Comparison of ENCODE assay signal across 10 cellular contexts in genomic region chr1:116360435-116361173, GRCh38. TPM values are rescaled to one million over a fixed set of nuclear protein-coding genes. Genes with fewer than 3 reads are reported as not detected.
A peak's percentile ranks its signal among the peaks of the same experiment; 100 is the strongest.
DNase-seq lines count a peak whose midpoint lies in the region; ATAC-seq, FAIRE-seq and TF ChIP-seq lines count a peak whose summit lies in the region.
"Had no signal": no experiment of that assay in that cellular context is flagged by ENCODE, and none has a peak within 500 bp of the region (broad histone marks: within the 10 kb centered on the region; RNA-seq: fewer than 3 reads in every experiment).

No MANE protein-coding gene starts in this region.

- CTCF ChIA-PET in RWPE1 (lab: Yijun Ruan, JAX) = interaction anchor here (0.7 to 0.8 kb wide), 2 partner anchors 116 to 191 kb away, joined by 3 read pairs; no protein-coding TSS in a partner anchor

- H3K27me3 ChIP-seq in left ventricle myocardium inferior (ENCODE audit: low read depth) (no peaks in the 10 kb centered on the region), right cardiac atrium (ENCODE audit: control insufficient read depth, insufficient read depth) (no peaks in the 10 kb centered on the region), uterus (no peaks in the 10 kb centered on the region), suprapubic skin (no peaks in the 10 kb centered on the region)

- no peak for TF ChIP-seq POLR2A in uterus (IDR thresholded peaks at IDR 0.05)
- no peak for TF ChIP-seq POLR2A in suprapubic skin (IDR thresholded peaks at IDR 0.05)

- DNase-seq in left ventricle myocardium inferior = no peak
- no peak for DNase-seq in right cardiac atrium
- no peak for DNase-seq in RWPE1 (ENCODE audit: low spot score)
- DNase-seq in frontal cortex (ENCODE audit: low spot score in 2 of 2) = no peak
- DNase-seq in uterus = no peak
- no peak for DNase-seq in cortex of kidney (lab: John Stamatoyannopoulos, UW)
- DNase-seq in suprapubic skin (ENCODE audit: low spot score in 2 of 2) = no peak
- DNase-seq: activated CD4-positive, alpha-beta T cell treated with anti-CD3 and anti-CD28 coated beads for 1 hour; anterior cingulate cortex had no signal

- no peak for ATAC-seq in right cardiac atrium
- no peak for ATAC-seq in GM18511 (IDR thresholded peaks at IDR 0.05; ENCODE audit: unreplicated experiment)

- POLR2A ChIA-PET in RWPE1 (lab: Yijun Ruan, JAX; ENCODE audit: low non-redundant PET) = no interaction called here

- 73% methylated on average over 2 of the region's 2 CpGs for WGBS in right cardiac atrium
- 81% methylated on average over 2 of the region's 2 CpGs for WGBS in suprapubic skin

- no peaks in the 10 kb centered on the region for H3K9me3 ChIP-seq in left ventricle myocardium inferior (replicated peaks)
- H3K9me3 ChIP-seq in right cardiac atrium (ENCODE audit: control insufficient read depth, low read length) = no peaks in the 10 kb centered on the region
- no peaks in the 10 kb centered on the region for H3K9me3 ChIP-seq in uterus
- no peaks in the 10 kb centered on the region for H3K9me3 ChIP-seq in suprapubic skin

- H3K4me3 ChIP-seq in left ventricle myocardium inferior (no peak overlapping the region), right cardiac atrium (ENCODE audit: low read length) (no peak overlapping the region), uterus (no peak overlapping the region), suprapubic skin (no peak overlapping the region)

- intact Hi-C loops in left ventricle myocardium inferior (cut with micrococcal nuclease) = no loop called here
- intact Hi-C loops in right cardiac atrium (cut with DNase I) = loop anchor here in 3 of 4 donors (2.0 to 10.0 kb wide), 3 partner anchors 124 to 127 kb away; no protein-coding TSS in a partner anchor
- intact Hi-C loops in uterus (cut with DNase I; ENCODE audit: low total_unique reads) = loop anchor here (10.0 kb wide), 1 partner anchor 124 kb away; no protein-coding TSS in a partner anchor

- TF ChIP-seq EP300 in suprapubic skin (IDR thresholded peaks at IDR 0.05) = no peak

- peaks cover 17% of the 10 kb centered on the region for H3K4me1 ChIP-seq in left ventricle myocardium inferior
- H3K4me1 ChIP-seq in right cardiac atrium (ENCODE audit: control insufficient read depth, insufficient read depth, low read length) = no peaks in the 10 kb centered on the region
- no peaks in the 10 kb centered on the region for H3K4me1 ChIP-seq in uterus
- H3K4me1 ChIP-seq in suprapubic skin = no peaks in the 10 kb centered on the region

- FAIRE-seq in frontal cortex (lab: Jason Lieb, UNC) = peak; percentile 13

- no peaks in the 10 kb centered on the region for H3K36me3 ChIP-seq in left ventricle myocardium inferior
- no peaks in the 10 kb centered on the region for H3K36me3 ChIP-seq in uterus
- no peaks in the 10 kb centered on the region for H3K36me3 ChIP-seq in suprapubic skin

- H3K27ac ChIP-seq in left ventricle myocardium inferior (replicated peaks) (no peak overlapping the region), right cardiac atrium (ENCODE audit: low read length) (no peak overlapping the region), RWPE1 (no peak overlapping the region), uterus (no peak overlapping the region), suprapubic skin (no peak overlapping the region)

- TF ChIP-seq CTCF in left ventricle myocardium inferior (IDR thresholded peaks at IDR 0.05; ENCODE audit: borderline replicate concordance) (peak; percentile 59), RWPE1 (conservative IDR thresholded peaks at IDR 0.05; ENCODE audit: low read depth) (0 out of 2 replicates have a peak, but pooled peaks have one; percentile 18), uterus (IDR thresholded peaks at IDR 0.05) (peak in 3 of 4 experiments; percentile 24 to 45 (median 42)), suprapubic skin (IDR thresholded peaks at IDR 0.05) (no peak)

RNA-seq across cellular contexts. Expression of gene ATP1A1, which starts 12.4 kb away (rescaled TPM):
- total RNA-seq in left ventricle myocardium inferior (230 TPM), right cardiac atrium (100 to 1,000 TPM; 166 to 326 (median 226) TPM), frontal cortex (79.9 TPM), uterus (100 to 1,000 TPM; 135 to 202 (median 149) TPM), suprapubic skin (100 to 1,000 TPM; 556 to 703 (median 561) TPM)
- polyA plus RNA-seq in right cardiac atrium = 155 TPM

Comparison
In these comparisons a context has a peak if more than half of its experiments do, and no peak if none do; other contexts are left out.
1. CTCF ChIP-seq: peak in left ventricle myocardium inferior (single experiment), RWPE1 (single experiment) and uterus (3 of 4); none in suprapubic skin (0 of 2).